In genomic region chr1:44290250-44291094, GRCh38 we compare ENCODE assay signal across 1 cellular context.
TF ChIP-seq lines count a peak whose summit lies in the region.

No MANE protein-coding gene starts in this region.

TF ChIP-seq in K562, 482 proteins besides CTCF, POLR2A, EP300 and RAD21 (continued from another document and continues in another):
- TF ChIP-seq, protein P1, sequence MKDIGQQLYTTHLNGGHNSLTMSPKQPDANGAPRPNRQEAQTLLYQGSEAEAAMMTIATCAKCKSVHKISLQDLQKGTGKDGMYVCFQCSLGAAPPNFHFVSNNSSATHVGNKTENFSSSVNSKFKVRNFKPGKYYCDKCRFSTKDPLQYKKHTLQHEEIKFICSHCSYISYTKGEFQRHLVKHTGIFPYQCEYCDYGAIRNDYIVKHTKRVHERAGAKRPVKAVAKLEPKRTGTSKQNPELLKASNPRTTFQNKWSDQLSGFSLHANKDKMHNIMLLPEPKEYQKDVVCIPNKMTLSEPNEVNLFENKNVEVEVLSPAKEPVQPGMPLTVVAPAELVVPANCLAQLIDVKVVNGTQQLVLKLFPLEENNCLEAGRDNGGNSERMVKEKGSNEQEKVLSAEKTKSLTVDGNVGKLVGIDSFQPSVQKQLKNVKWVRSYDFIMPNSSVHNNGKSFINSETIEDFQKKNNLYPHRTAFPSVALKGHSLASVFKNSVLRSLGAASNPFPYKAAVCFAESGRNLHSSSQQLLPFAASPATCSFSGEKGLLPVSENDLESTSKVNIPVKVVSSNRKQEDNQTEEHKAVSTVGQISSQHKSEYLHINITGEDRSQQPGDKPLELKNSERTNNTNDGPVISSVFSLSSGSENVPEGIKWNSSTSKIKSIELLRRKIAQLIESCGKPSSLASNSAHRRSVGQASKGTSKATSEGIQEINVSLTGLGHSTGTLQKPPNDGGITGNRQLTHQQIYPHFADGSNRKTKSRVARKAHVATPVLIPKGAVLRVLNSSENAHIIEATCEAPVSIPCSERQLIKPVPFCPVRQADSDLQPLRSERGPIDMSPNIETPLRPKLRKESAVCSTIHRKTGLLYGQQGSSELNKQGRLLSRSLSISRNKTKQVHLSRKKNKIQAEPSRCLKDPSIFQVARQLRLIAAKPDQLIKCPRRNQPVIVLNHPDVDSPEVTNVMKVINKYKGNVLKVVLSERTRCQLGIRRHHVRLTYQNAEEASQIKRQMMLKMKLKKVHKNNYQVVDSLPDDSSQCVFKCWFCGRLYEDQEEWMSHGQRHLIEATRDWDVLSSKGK (CRISPR knock-in tag; IDR thresholded peaks at IDR 0.05) = no peak
- TF ChIP-seq ZNF133 (CRISPR knock-in tag; IDR thresholded peaks at IDR 0.05) = no peak
- no peak for TF ChIP-seq SAFB2 (IDR thresholded peaks at IDR 0.05; ENCODE audit: borderline replicate concordance, low read depth, low read length, severe bottlenecking)
- no peak for TF ChIP-seq ARHGAP35 (IDR thresholded peaks at IDR 0.05; ENCODE audit: partially characterized antibody)
- peak; percentile 94 for TF ChIP-seq TEAD4 (IDR thresholded peaks at IDR 0.05; ENCODE audit: low read length)
- TF ChIP-seq TEAD4 (CRISPR knock-in tag; IDR thresholded peaks at IDR 0.05; ENCODE audit: borderline replicate concordance) = no peak
- no peak for TF ChIP-seq HNRNPH1 (optimal IDR thresholded peaks at IDR 0.05; ENCODE audit: low read depth, low read length)
- TF ChIP-seq NKRF (IDR thresholded peaks at IDR 0.05; ENCODE audit: borderline replicate concordance) = 0 out of 2 replicates have a peak, but pooled peaks have one; percentile 44
- peak; percentile 86 for TF ChIP-seq DMBX1 (CRISPR knock-in tag; IDR thresholded peaks at IDR 0.05; ENCODE audit: borderline replicate concordance)
- TF ChIP-seq, protein P2, sequence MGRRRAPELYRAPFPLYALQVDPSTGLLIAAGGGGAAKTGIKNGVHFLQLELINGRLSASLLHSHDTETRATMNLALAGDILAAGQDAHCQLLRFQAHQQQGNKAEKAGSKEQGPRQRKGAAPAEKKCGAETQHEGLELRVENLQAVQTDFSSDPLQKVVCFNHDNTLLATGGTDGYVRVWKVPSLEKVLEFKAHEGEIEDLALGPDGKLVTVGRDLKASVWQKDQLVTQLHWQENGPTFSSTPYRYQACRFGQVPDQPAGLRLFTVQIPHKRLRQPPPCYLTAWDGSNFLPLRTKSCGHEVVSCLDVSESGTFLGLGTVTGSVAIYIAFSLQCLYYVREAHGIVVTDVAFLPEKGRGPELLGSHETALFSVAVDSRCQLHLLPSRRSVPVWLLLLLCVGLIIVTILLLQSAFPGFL (CRISPR knock-in tag; IDR thresholded peaks at IDR 0.05) = no peak
- TF ChIP-seq CREM (IDR thresholded peaks at IDR 0.05; ENCODE audit: low read depth) = peak; percentile 74; the same call in 1 of the 2 replicates
- TF ChIP-seq MYC (IDR thresholded peaks at IDR 0.05; ENCODE audit: low read depth, low read length) = peak; percentile 94
- no peak for TF ChIP-seq MYC (CRISPR knock-in tag; IDR thresholded peaks at IDR 0.05; ENCODE audit: borderline replicate concordance, low read depth)
- TF ChIP-seq ZMIZ1 (IDR thresholded peaks at IDR 0.05; ENCODE audit: low read depth in 2 of 2, low read length in 2 of 2) = peak in 1 of 2 experiments; percentile 71; a peak in 1 of 4 replicates
- peak; percentile 74 for TF ChIP-seq NEUROD1 (IDR thresholded peaks at IDR 0.05; ENCODE audit: borderline replicate concordance, low read depth, low read length, partially characterized antibody)
- TF ChIP-seq CHD1 (IDR thresholded peaks at IDR 0.05; ENCODE audit: low read length) = no peak
- TF ChIP-seq CBFA2T2 (conservative IDR thresholded peaks at IDR 0.05) = peak; percentile 90
- no peak for TF ChIP-seq SREBF2 (CRISPR knock-in tag; IDR thresholded peaks at IDR 0.05)
- no peak for TF ChIP-seq STAG1 (CRISPR knock-in tag; IDR thresholded peaks at IDR 0.05; ENCODE audit: borderline replicate concordance)
- no peak for TF ChIP-seq CSDE1 (IDR thresholded peaks at IDR 0.05)
- peak; percentile 86 for TF ChIP-seq STAT5A (IDR thresholded peaks at IDR 0.05; ENCODE audit: borderline replicate concordance, low read length)
- no peak for TF ChIP-seq ZNF224 (CRISPR knock-in tag; IDR thresholded peaks at IDR 0.05)
- no peak for TF ChIP-seq TAF9B (IDR thresholded peaks at IDR 0.05; ENCODE audit: partially characterized antibody)
- no peak for TF ChIP-seq ZNF3 (CRISPR knock-in tag; IDR thresholded peaks at IDR 0.05)
- TF ChIP-seq ATF7 (IDR thresholded peaks at IDR 0.05) = peak; percentile 79
- TF ChIP-seq ZC3H8 (IDR thresholded peaks at IDR 0.05) = no peak
- TF ChIP-seq NFIC (IDR thresholded peaks at IDR 0.05) = peak; percentile 83
- no peak for TF ChIP-seq NFRKB (IDR thresholded peaks at IDR 0.05; ENCODE audit: low read depth)
- no peak for TF ChIP-seq NFYB (IDR thresholded peaks at IDR 0.05; ENCODE audit: extremely low read depth, insufficient read length)
- 0 out of 2 replicates have a peak, but pooled peaks have one; percentile 92 for TF ChIP-seq NBN (IDR thresholded peaks at IDR 0.05; ENCODE audit: low read depth)
- no peak; the same call in 1 of the 2 replicates for TF ChIP-seq ZNF324 (CRISPR knock-in tag; IDR thresholded peaks at IDR 0.05)
- TF ChIP-seq NCOA6 (IDR thresholded peaks at IDR 0.05) = no peak
- TF ChIP-seq ZNF551 (CRISPR knock-in tag; IDR thresholded peaks at IDR 0.05) = no peak
- TF ChIP-seq, protein P3, sequence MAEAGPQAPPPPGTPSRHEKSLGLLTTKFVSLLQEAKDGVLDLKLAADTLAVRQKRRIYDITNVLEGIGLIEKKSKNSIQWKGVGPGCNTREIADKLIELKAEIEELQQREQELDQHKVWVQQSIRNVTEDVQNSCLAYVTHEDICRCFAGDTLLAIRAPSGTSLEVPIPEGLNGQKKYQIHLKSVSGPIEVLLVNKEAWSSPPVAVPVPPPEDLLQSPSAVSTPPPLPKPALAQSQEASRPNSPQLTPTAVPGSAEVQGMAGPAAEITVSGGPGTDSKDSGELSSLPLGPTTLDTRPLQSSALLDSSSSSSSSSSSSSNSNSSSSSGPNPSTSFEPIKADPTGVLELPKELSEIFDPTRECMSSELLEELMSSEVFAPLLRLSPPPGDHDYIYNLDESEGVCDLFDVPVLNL (CRISPR knock-in tag; IDR thresholded peaks at IDR 0.05; ENCODE audit: low read depth) = no peak
- 0 out of 2 replicates have a peak, but pooled peaks have one; percentile 51 for TF ChIP-seq NFATC3 (IDR thresholded peaks at IDR 0.05)
- peak; percentile 73 for TF ChIP-seq PHB2 (IDR thresholded peaks at IDR 0.05; ENCODE audit: low read depth)
- no peak for TF ChIP-seq KLF1 (tag; IDR thresholded peaks at IDR 0.05)
- peak; percentile 47; the same call in 1 of the 2 replicates for TF ChIP-seq ESRRA (IDR thresholded peaks at IDR 0.05; ENCODE audit: borderline replicate concordance, low read depth)
- peak; percentile 85; the same call in 1 of the 2 replicates for TF ChIP-seq ZNF583 (CRISPR knock-in tag; IDR thresholded peaks at IDR 0.05)
- TF ChIP-seq BCOR (IDR thresholded peaks at IDR 0.05) = peak; percentile 78
- no peak for TF ChIP-seq ZNF431 (CRISPR knock-in tag; IDR thresholded peaks at IDR 0.05)
- TF ChIP-seq, protein P4, sequence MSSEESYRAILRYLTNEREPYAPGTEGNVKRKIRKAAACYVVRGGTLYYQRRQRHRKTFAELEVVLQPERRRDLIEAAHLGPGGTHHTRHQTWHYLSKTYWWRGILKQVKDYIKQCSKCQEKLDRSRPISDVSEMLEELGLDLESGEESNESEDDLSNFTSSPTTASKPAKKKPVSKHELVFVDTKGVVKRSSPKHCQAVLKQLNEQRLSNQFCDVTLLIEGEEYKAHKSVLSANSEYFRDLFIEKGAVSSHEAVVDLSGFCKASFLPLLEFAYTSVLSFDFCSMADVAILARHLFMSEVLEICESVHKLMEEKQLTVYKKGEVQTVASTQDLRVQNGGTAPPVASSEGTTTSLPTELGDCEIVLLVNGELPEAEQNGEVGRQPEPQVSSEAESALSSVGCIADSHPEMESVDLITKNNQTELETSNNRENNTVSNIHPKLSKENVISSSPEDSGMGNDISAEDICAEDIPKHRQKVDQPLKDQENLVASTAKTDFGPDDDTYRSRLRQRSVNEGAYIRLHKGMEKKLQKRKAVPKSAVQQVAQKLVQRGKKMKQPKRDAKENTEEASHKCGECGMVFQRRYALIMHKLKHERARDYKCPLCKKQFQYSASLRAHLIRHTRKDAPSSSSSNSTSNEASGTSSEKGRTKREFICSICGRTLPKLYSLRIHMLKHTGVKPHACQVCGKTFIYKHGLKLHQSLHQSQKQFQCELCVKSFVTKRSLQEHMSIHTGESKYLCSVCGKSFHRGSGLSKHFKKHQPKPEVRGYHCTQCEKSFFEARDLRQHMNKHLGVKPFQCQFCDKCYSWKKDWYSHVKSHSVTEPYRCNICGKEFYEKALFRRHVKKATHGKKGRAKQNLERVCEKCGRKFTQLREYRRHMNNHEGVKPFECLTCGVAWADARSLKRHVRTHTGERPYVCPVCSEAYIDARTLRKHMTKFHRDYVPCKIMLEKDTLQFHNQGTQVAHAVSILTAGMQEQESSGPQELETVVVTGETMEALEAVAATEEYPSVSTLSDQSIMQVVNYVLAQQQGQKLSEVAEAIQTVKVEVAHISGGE (CRISPR knock-in tag; IDR thresholded peaks at IDR 0.05) = peak in 1 of 3 experiments; percentile 79; a peak in 2 of 6 replicates
- TF ChIP-seq GABPA (tag; conservative IDR thresholded peaks at IDR 0.05; ENCODE audit: low read depth) = peak; percentile 44; the same call in 1 of the 2 replicates
- TF ChIP-seq MCM7 (IDR thresholded peaks at IDR 0.05) = no peak
- no peak for TF ChIP-seq KLF10 (CRISPR knock-in tag; IDR thresholded peaks at IDR 0.05)
- peak; percentile 56 to 89; a peak in 2 of 4 replicates for TF ChIP-seq ARNT (IDR thresholded peaks at IDR 0.05)
- peak; percentile 100 for TF ChIP-seq CTBP1 (IDR thresholded peaks at IDR 0.05; ENCODE audit: borderline replicate concordance)
- peak; percentile 11 for TF ChIP-seq HNRNPLL (IDR thresholded peaks at IDR 0.05; ENCODE audit: low read depth, low read length, poor library complexity, severe bottlenecking)
- TF ChIP-seq ELF1 (tag; IDR thresholded peaks at IDR 0.05) = no peak
- TF ChIP-seq, protein P5, sequence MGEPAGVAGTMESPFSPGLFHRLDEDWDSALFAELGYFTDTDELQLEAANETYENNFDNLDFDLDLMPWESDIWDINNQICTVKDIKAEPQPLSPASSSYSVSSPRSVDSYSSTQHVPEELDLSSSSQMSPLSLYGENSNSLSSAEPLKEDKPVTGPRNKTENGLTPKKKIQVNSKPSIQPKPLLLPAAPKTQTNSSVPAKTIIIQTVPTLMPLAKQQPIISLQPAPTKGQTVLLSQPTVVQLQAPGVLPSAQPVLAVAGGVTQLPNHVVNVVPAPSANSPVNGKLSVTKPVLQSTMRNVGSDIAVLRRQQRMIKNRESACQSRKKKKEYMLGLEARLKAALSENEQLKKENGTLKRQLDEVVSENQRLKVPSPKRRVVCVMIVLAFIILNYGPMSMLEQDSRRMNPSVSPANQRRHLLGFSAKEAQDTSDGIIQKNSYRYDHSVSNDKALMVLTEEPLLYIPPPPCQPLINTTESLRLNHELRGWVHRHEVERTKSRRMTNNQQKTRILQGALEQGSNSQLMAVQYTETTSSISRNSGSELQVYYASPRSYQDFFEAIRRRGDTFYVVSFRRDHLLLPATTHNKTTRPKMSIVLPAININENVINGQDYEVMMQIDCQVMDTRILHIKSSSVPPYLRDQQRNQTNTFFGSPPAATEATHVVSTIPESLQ (CRISPR knock-in tag; IDR thresholded peaks at IDR 0.05) = 0 out of 2 replicates have a peak, but pooled peaks have one; percentile 49
- TF ChIP-seq, protein P6, sequence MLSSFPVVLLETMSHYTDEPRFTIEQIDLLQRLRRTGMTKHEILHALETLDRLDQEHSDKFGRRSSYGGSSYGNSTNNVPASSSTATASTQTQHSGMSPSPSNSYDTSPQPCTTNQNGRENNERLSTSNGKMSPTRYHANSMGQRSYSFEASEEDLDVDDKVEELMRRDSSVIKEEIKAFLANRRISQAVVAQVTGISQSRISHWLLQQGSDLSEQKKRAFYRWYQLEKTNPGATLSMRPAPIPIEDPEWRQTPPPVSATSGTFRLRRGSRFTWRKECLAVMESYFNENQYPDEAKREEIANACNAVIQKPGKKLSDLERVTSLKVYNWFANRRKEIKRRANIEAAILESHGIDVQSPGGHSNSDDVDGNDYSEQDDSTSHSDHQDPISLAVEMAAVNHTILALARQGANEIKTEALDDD (IDR thresholded peaks at IDR 0.05) = peak; percentile 73
- no peak for TF ChIP-seq SAFB (IDR thresholded peaks at IDR 0.05; ENCODE audit: borderline replicate concordance, low read depth, low read length)
- no peak for TF ChIP-seq ZNF778 (CRISPR knock-in tag; IDR thresholded peaks at IDR 0.05)
- peak; percentile 73; the same call in 1 of the 2 replicates for TF ChIP-seq ZNF263 (CRISPR knock-in tag; IDR thresholded peaks at IDR 0.05; ENCODE audit: borderline replicate concordance)
